In genomic region chr13:31052478-31052877, GRCh38 we compare ENCODE assay signal across 18 cellular contexts.
DNase-seq lines count a peak whose midpoint lies in the region; ATAC-seq and TF ChIP-seq lines count a peak whose summit lies in the region.
"Had no signal": no experiment of that assay in that cellular context is flagged by ENCODE, and none has a peak within 500 bp of the region (broad histone marks: within the 10 kb centered on the region; RNA-seq: fewer than 3 reads in every experiment).

No MANE protein-coding gene starts in this region.

- no peak overlapping the region for H3K4me3 ChIP-seq in suprapubic skin
- H3K4me3 ChIP-seq: BLaER1, GM12878 had no signal

- WGBS in suprapubic skin = 93% methylated on average over 8 of the region's 8 CpGs

- H3K4me1 Mint-ChIP-seq in activated CD8-positive, alpha-beta memory T cell treated with anti-CD3 and anti-CD28 coated beads, Interleukin-2, amount 10 ng/mL, durations not matched to agents 7 days and 5 days = peaks cover 13% of the 10 kb centered on the region
- H3K4me1 Mint-ChIP-seq: CD4-positive, alpha-beta memory T cell had no signal

- TF ChIP-seq CTCF in suprapubic skin (IDR thresholded peaks at IDR 0.05) (no peak), omental fat pad (IDR thresholded peaks at IDR 0.05) (no peak)

- no peaks in the 10 kb centered on the region for H3K36me3 ChIP-seq in suprapubic skin
- H3K36me3 ChIP-seq: BE2C, BLaER1 had no signal

- no peaks in the 10 kb centered on the region for H3K36me3 Mint-ChIP-seq in activated CD8-positive, alpha-beta memory T cell treated with anti-CD3 and anti-CD28 coated beads, Interleukin-2, amount 10 ng/mL, durations not matched to agents 7 days and 5 days
- H3K36me3 Mint-ChIP-seq: CD14-positive monocyte; CD4-positive, alpha-beta memory T cell; CD4-positive, CD25-positive, alpha-beta regulatory T cell had no signal

- CTCF ChIA-PET in activated CD8-positive, alpha-beta memory T cell treated with anti-CD3 and anti-CD28 coated beads, Interleukin-2, amount 10 ng/mL, durations not matched to agents 7 days and 5 days (lab: Charles Lee) = interaction anchor here (0.9 to 1.4 kb wide), 2 partner anchors 8 to 73 kb away, joined by 3 to 7 read pairs; no protein-coding TSS in a partner anchor

- peaks cover 11% of the 10 kb centered on the region for H3K27me3 Mint-ChIP-seq in activated CD8-positive, alpha-beta memory T cell treated with anti-CD3 and anti-CD28 coated beads, Interleukin-2, amount 10 ng/mL, durations not matched to agents 7 days and 5 days
- H3K27me3 Mint-ChIP-seq: CD4-positive, CD25-positive, alpha-beta regulatory T cell had no signal

- H3K4me1 ChIP-seq in suprapubic skin = no peaks in the 10 kb centered on the region
- H3K4me1 ChIP-seq: Caco-2 had no signal

- peak; percentile 47 for DNase-seq in activated CD8-positive, alpha-beta memory T cell treated with anti-CD3 and anti-CD28 coated beads, Interleukin-2, amount 50 U/mL, for 48 hours
- DNase-seq in activated CD8-positive, alpha-beta memory T cell treated with anti-CD3 and anti-CD28 coated beads, Interleukin-2, amount 10 ng/mL, durations not matched to agents 7 days and 5 days = no peak
- DNase-seq in RPMI7951 (ENCODE audit: low read depth) (peak; percentile 32), foreskin melanocyte (peak; percentile 64), suprapubic skin (ENCODE audit: low spot score in 2 of 2) (peak; percentile 28 to 52), omental fat pad (ENCODE audit: low spot score) (no peak)
- DNase-seq: 8988T; ACHN; BE2C; CD4-positive, alpha-beta memory T cell; CD4-positive, CD25-positive, alpha-beta regulatory T cell; DMS79 treated with DMSO at 0.1 percent for 48 hours had no signal

- H3K27ac Mint-ChIP-seq in activated CD8-positive, alpha-beta memory T cell treated with anti-CD3 and anti-CD28 coated beads, Interleukin-2, amount 10 ng/mL, durations not matched to agents 7 days and 5 days = no peak overlapping the region
- H3K27ac Mint-ChIP-seq: CD14-positive monocyte; CD4-positive, alpha-beta memory T cell; CD4-positive, CD25-positive, alpha-beta regulatory T cell had no signal

- H3K9me3 ChIP-seq in suprapubic skin = no peaks in the 10 kb centered on the region
- H3K9me3 ChIP-seq: BE2C, BLaER1, Caco-2 had no signal

- ATAC-seq in activated CD8-positive, alpha-beta memory T cell treated with anti-CD3 and anti-CD28 coated beads, Interleukin-2, amount 10 ng/mL, durations not matched to agents 7 days and 5 days = no peak
- ATAC-seq in HG02678 (IDR thresholded peaks at IDR 0.05; ENCODE audit: unreplicated experiment) (no peak), HG02981 (IDR thresholded peaks at IDR 0.05; ENCODE audit: unreplicated experiment) (no peak), omental fat pad (ENCODE audit: low FRiP score) (no peak)
- ATAC-seq: GM12878 had no signal

- no peak for TF ChIP-seq EP300 in suprapubic skin (IDR thresholded peaks at IDR 0.05)

- no peaks in the 10 kb centered on the region for H3K27me3 ChIP-seq in suprapubic skin
- H3K27me3 ChIP-seq: BE2C, BLaER1 had no signal

- no peak overlapping the region for H3K27ac ChIP-seq in suprapubic skin
- H3K27ac ChIP-seq: BLaER1 had no signal

- no peak overlapping the region for H3K4me3 Mint-ChIP-seq in activated CD8-positive, alpha-beta memory T cell treated with anti-CD3 and anti-CD28 coated beads, Interleukin-2, amount 10 ng/mL, durations not matched to agents 7 days and 5 days
- H3K4me3 Mint-ChIP-seq: CD14-positive monocyte; CD4-positive, alpha-beta memory T cell; CD4-positive, CD25-positive, alpha-beta regulatory T cell had no signal

- TF ChIP-seq POLR2A in suprapubic skin (IDR thresholded peaks at IDR 0.05) = no peak

- no peaks in the 10 kb centered on the region for H3K9me3 Mint-ChIP-seq in activated CD8-positive, alpha-beta memory T cell treated with anti-CD3 and anti-CD28 coated beads, Interleukin-2, amount 10 ng/mL, durations not matched to agents 7 days and 5 days (ENCODE audit: low read depth)
- H3K9me3 Mint-ChIP-seq: CD14-positive monocyte; CD4-positive, alpha-beta memory T cell; CD4-positive, CD25-positive, alpha-beta regulatory T cell had no signal

Comparison
In these comparisons a context has a peak if more than half of its experiments do, and no peak if none do; other contexts are left out.
1. DNase-seq: peak in activated CD8-positive, alpha-beta memory T cell treated with anti-CD3 and anti-CD28 coated beads, Interleukin-2, amount 50 U/mL, for 48 hours (single experiment), RPMI7951 (single experiment), foreskin melanocyte (single experiment) and suprapubic skin (2 of 2); none in activated CD8-positive, alpha-beta memory T cell treated with anti-CD3 and anti-CD28 coated beads, Interleukin-2, amount 10 ng/mL, durations not matched to agents 7 days and 5 days (single experiment) and omental fat pad (single experiment).